In the genomic region with DNA sequence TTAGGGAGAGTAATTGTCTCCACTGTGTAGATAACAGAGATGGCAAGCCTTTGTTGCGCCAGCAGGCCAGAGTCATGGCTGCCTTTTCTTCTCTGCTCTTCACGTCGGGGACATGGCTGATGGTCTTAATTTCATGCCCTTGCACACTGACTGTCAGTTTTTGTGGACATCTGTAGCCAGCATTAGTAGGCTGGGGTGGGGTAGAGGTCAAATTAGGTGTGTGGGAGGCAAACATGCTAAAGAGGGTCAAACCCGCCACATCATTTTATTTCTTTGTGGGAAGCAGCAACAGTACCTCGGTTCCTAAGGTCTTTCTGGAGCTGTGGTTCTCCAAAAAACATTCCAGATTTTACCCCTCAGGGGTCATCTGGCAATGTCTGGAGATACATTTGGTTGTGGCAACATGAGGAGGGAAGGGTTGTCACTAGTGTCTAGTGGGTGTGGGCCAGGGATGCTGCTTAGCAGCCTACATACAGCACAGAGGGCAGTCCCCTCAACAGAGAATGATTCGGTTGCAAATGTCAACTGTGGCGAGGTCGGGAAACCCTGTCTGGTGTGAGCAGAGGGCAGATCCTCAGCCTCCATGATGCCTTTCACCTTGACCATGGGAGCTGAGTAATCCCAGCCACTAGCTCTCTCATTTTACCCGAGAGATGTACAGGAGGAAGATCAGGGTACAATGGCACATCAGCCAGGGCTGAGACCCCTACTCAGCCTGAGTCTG, we compare ENCODE assay signal across 22 cellular contexts. TPM values are rescaled to one million over a fixed set of nuclear protein-coding genes. Genes with fewer than 3 reads are reported as not detected.
DNase-seq lines count a peak whose midpoint lies in the region; ATAC-seq, FAIRE-seq and TF ChIP-seq lines count a peak whose summit lies in the region.
"Had no signal": no experiment of that assay in that cellular context is flagged by ENCODE, and none has a peak within 500 bp of the region (broad histone marks: within the 10 kb centered on the region; RNA-seq: fewer than 3 reads in every experiment).

No MANE protein-coding gene starts in this region.

- no peaks in the 10 kb centered on the region for H3K9me3 ChIP-seq in CD8-positive, alpha-beta memory T cell (ENCODE audit: low read length)
- H3K9me3 ChIP-seq in hepatocyte (ENCODE audit: low read depth), result no peaks in the 10 kb centered on the region

- CTCF ChIA-PET in activated CD8-positive, alpha-beta memory T cell treated with anti-CD3 and anti-CD28 coated beads, Interleukin-2, amount 10 ng/mL, durations not matched to agents 7 days and 5 days (lab: Charles Lee), result interaction anchor here (0.9 kb wide), 1 partner anchor 46 kb away, joined by 3 read pairs; no protein-coding TSS in a partner anchor
- CTCF ChIA-PET in CD8-positive, alpha-beta memory T cell (lab: Charles Lee), result interaction anchor here (1.7 kb wide), 1 partner anchor 8 kb away, joined by 4 read pairs; no protein-coding TSS in a partner anchor

- H3K27me3 Mint-ChIP-seq in activated CD8-positive, alpha-beta memory T cell treated with anti-CD3 and anti-CD28 coated beads, Interleukin-2, amount 10 ng/mL, durations not matched to agents 7 days and 5 days, result no peaks in the 10 kb centered on the region
- H3K27me3 Mint-ChIP-seq in CD8-positive, alpha-beta memory T cell, result no peaks in the 10 kb centered on the region
- H3K27me3 Mint-ChIP-seq in activated naive CD8-positive, alpha-beta T cell treated with anti-CD3 and anti-CD28 coated beads, Interleukin-2, amount 50 U/mL, for 24 hours, result no peaks in the 10 kb centered on the region
- H3K27me3 Mint-ChIP-seq in stimulated activated memory B cell treated with anti-CD40 and anti-IgM and Interleukin-4, amounts not matched to agents 10 μg/mL and 1 μg/mL and 100 μg/mL, for 72 hours, result no peaks in the 10 kb centered on the region

- no peak for FAIRE-seq in RCC 7860 (lab: Jason Lieb, UNC)
- FAIRE-seq: small intestine had no signal

- peak; percentile 62 for DNase-seq in activated CD8-positive, alpha-beta memory T cell treated with anti-CD3 and anti-CD28 coated beads for 24 hours
- no peak for DNase-seq in activated CD8-positive, alpha-beta memory T cell treated with anti-CD3 and anti-CD28 coated beads, Interleukin-2, amount 10 ng/mL, durations not matched to agents 7 days and 5 days
- no peak for DNase-seq in CD8-positive, alpha-beta memory T cell
- peak; percentile 67 for DNase-seq in activated naive CD8-positive, alpha-beta T cell treated with anti-CD3 and anti-CD28 coated beads, Interleukin-2, amount 50 U/mL, for 24 hours
- DNase-seq in hepatocyte (ENCODE audit: low spot score), result no peak
- no peak for DNase-seq in NCI-H1694 treated with DMSO at 0.1 percent for 48 hours (lab: John Stamatoyannopoulos, UW)
- no peak for DNase-seq in RCC 7860 (ENCODE audit: low spot score)
- DNase-seq: activated effector memory CD4-positive, alpha-beta T cell treated with Interleukin-2 at 50 U/mL for 16 hours; cortex of kidney; GDM1; glutamatergic neuron; GOT3; NCI-H1105 treated with DMSO at 0.1 percent for 48 hours; NCI-H510A; NK-92 treated with Interleukin-12 subunit alpha and Interleukin-12 subunit beta, amount 100 ng/mL, for 24 hours; small intestine; stimulated activated CD4-positive, alpha-beta T cell treated with anti-CD3 and anti-CD28 coated beads, Interleukin-2, amount 100 ng/mL, for 48 hours had no signal

- H3K27me3 ChIP-seq in CD8-positive, alpha-beta memory T cell (ENCODE audit: insufficient read depth, low read length, poor library complexity, severe bottlenecking), result no peaks in the 10 kb centered on the region
- H3K27me3 ChIP-seq in hepatocyte, result no peaks in the 10 kb centered on the region

- H3K4me3 Mint-ChIP-seq in activated CD8-positive, alpha-beta memory T cell treated with anti-CD3 and anti-CD28 coated beads, Interleukin-2, amount 10 ng/mL, durations not matched to agents 7 days and 5 days, result no peak overlapping the region
- peak overlapping the region in 6 of 7 donors; percentile 41 to 63 (median 48) for H3K4me3 Mint-ChIP-seq in CD8-positive, alpha-beta memory T cell
- peak overlapping the region; percentile 19 for H3K4me3 Mint-ChIP-seq in activated naive CD8-positive, alpha-beta T cell treated with anti-CD3 and anti-CD28 coated beads, Interleukin-2, amount 50 U/mL, for 24 hours
- H3K4me3 Mint-ChIP-seq in stimulated activated memory B cell treated with anti-CD40 and anti-IgM and Interleukin-4, amounts not matched to agents 10 μg/mL and 1 μg/mL and 100 μg/mL, for 72 hours, result no peak overlapping the region
- H3K4me3 Mint-ChIP-seq: type B pancreatic cell had no signal

- no peaks in the 10 kb centered on the region for H3K9me3 Mint-ChIP-seq in activated CD8-positive, alpha-beta memory T cell treated with anti-CD3 and anti-CD28 coated beads, Interleukin-2, amount 10 ng/mL, durations not matched to agents 7 days and 5 days (ENCODE audit: low read depth)
- no peaks in the 10 kb centered on the region for H3K9me3 Mint-ChIP-seq in CD8-positive, alpha-beta memory T cell
- peaks cover 4% of the 10 kb centered on the region for H3K9me3 Mint-ChIP-seq in activated naive CD8-positive, alpha-beta T cell treated with anti-CD3 and anti-CD28 coated beads, Interleukin-2, amount 50 U/mL, for 24 hours
- peaks cover 4% of the 10 kb centered on the region for H3K9me3 Mint-ChIP-seq in stimulated activated memory B cell treated with anti-CD40 and anti-IgM and Interleukin-4, amounts not matched to agents 10 μg/mL and 1 μg/mL and 100 μg/mL, for 72 hours
- H3K9me3 Mint-ChIP-seq: type B pancreatic cell had no signal

- 96% methylated on average over 9 of the region's 9 CpGs for WGBS in hepatocyte (ENCODE audit: low lambda C conversion rate, missing lambda C conversion rate)

- peaks cover 33% of the 10 kb centered on the region for H3K36me3 Mint-ChIP-seq in activated CD8-positive, alpha-beta memory T cell treated with anti-CD3 and anti-CD28 coated beads, Interleukin-2, amount 10 ng/mL, durations not matched to agents 7 days and 5 days
- peaks cover 9 to 62% (median 23%) of the 10 kb centered on the region in 3 donors for H3K36me3 Mint-ChIP-seq in CD8-positive, alpha-beta memory T cell
- peaks cover 6% of the 10 kb centered on the region for H3K36me3 Mint-ChIP-seq in activated naive CD8-positive, alpha-beta T cell treated with anti-CD3 and anti-CD28 coated beads, Interleukin-2, amount 50 U/mL, for 24 hours (ENCODE audit: low read depth)
- peaks cover 59% of the 10 kb centered on the region for H3K36me3 Mint-ChIP-seq in stimulated activated memory B cell treated with anti-CD40 and anti-IgM and Interleukin-4, amounts not matched to agents 10 μg/mL and 1 μg/mL and 100 μg/mL, for 72 hours
- H3K36me3 Mint-ChIP-seq: type B pancreatic cell had no signal

- peaks cover 79% of the 10 kb centered on the region for H3K4me1 Mint-ChIP-seq in activated CD8-positive, alpha-beta memory T cell treated with anti-CD3 and anti-CD28 coated beads, Interleukin-2, amount 10 ng/mL, durations not matched to agents 7 days and 5 days
- peaks cover 90 to 100% (median 99%) of the 10 kb centered on the region in 3 donors for H3K4me1 Mint-ChIP-seq in CD8-positive, alpha-beta memory T cell
- H3K4me1 Mint-ChIP-seq in activated naive CD8-positive, alpha-beta T cell treated with anti-CD3 and anti-CD28 coated beads, Interleukin-2, amount 50 U/mL, for 24 hours, result peaks cover 93% of the 10 kb centered on the region
- peaks cover 73% of the 10 kb centered on the region for H3K4me1 Mint-ChIP-seq in stimulated activated memory B cell treated with anti-CD40 and anti-IgM and Interleukin-4, amounts not matched to agents 10 μg/mL and 1 μg/mL and 100 μg/mL, for 72 hours

- no peak for ATAC-seq in activated CD8-positive, alpha-beta memory T cell treated with anti-CD3 and anti-CD28 coated beads, Interleukin-2, amount 10 ng/mL, durations not matched to agents 7 days and 5 days
- ATAC-seq in activated naive CD8-positive, alpha-beta T cell treated with anti-CD3 and anti-CD28 coated beads, Interleukin-2, amount 50 U/mL, for 24 hours, result peak; percentile 89
- peak; percentile 72 for ATAC-seq in stimulated activated memory B cell treated with anti-CD40 and anti-IgM and Interleukin-4, amounts not matched to agents 10 μg/mL and 1 μg/mL and 100 μg/mL, for 72 hours
- ATAC-seq: Panc1 had no signal

- no peaks in the 10 kb centered on the region for H3K9me2 ChIP-seq in hepatocyte (replicated peaks; ENCODE audit: insufficient read depth)

- no peaks in the 10 kb centered on the region for H4K20me1 ChIP-seq in hepatocyte (ENCODE audit: insufficient read depth, poor library complexity, severe bottlenecking)

- no peak overlapping the region for H3K4me3 ChIP-seq in CD8-positive, alpha-beta memory T cell (ENCODE audit: low read length)
- H3K4me3 ChIP-seq in hepatocyte, result no peak overlapping the region

- H3K4me2 ChIP-seq in hepatocyte, result no peak overlapping the region

- H3K27ac ChIP-seq in CD8-positive, alpha-beta memory T cell (ENCODE audit: low read depth, low read length), result no peak overlapping the region
- no peak overlapping the region for H3K27ac ChIP-seq in hepatocyte
- H3K27ac ChIP-seq: C4-2B, VCaP had no signal

- peaks cover 98% of the 10 kb centered on the region for H3K4me1 ChIP-seq in CD8-positive, alpha-beta memory T cell (ENCODE audit: insufficient read depth, low read length)
- H3K4me1 ChIP-seq in hepatocyte (ENCODE audit: insufficient read depth), result no peaks in the 10 kb centered on the region

- peaks cover 9% of the 10 kb centered on the region for H3K36me3 ChIP-seq in CD8-positive, alpha-beta memory T cell (ENCODE audit: insufficient read depth, low read length)
- no peaks in the 10 kb centered on the region for H3K36me3 ChIP-seq in hepatocyte (replicated peaks; ENCODE audit: insufficient read depth, low read depth)

- H2AFZ ChIP-seq in hepatocyte, result no peak overlapping the region

- TF ChIP-seq CTCF in hepatocyte (IDR thresholded peaks at IDR 0.05; ENCODE audit: poor library complexity), result no peak

- POLR2A ChIA-PET in CD8-positive, alpha-beta memory T cell (lab: Charles Lee), result interaction anchor here (1.0 kb wide), 1 partner anchor 14 kb away, joined by 3 read pairs; no protein-coding TSS in a partner anchor

- H3K79me2 ChIP-seq in hepatocyte, result no peaks in the 10 kb centered on the region

- no peak overlapping the region for H3K27ac Mint-ChIP-seq in activated CD8-positive, alpha-beta memory T cell treated with anti-CD3 and anti-CD28 coated beads, Interleukin-2, amount 10 ng/mL, durations not matched to agents 7 days and 5 days
- peak overlapping the region; percentile 68 to 96 (median 89) for H3K27ac Mint-ChIP-seq in CD8-positive, alpha-beta memory T cell
- peak overlapping the region; percentile 85 for H3K27ac Mint-ChIP-seq in activated naive CD8-positive, alpha-beta T cell treated with anti-CD3 and anti-CD28 coated beads, Interleukin-2, amount 50 U/mL, for 24 hours
- H3K27ac Mint-ChIP-seq in stimulated activated memory B cell treated with anti-CD40 and anti-IgM and Interleukin-4, amounts not matched to agents 10 μg/mL and 1 μg/mL and 100 μg/mL, for 72 hours, result peak overlapping the region; percentile 79
- H3K27ac Mint-ChIP-seq: type B pancreatic cell had no signal

RNA-seq across cellular contexts. Expression of a gene that starts 14.7 kb away (rescaled TPM):
- 10 to 100 TPM; 23.3 to 35.3 TPM for total RNA-seq in activated CD8-positive, alpha-beta memory T cell treated with anti-CD3 and anti-CD28 coated beads, Interleukin-2, amount 10 ng/mL, durations not matched to agents 7 days and 5 days
- 10 to 100 TPM; 40.3 to 41.5 TPM for total RNA-seq in CD8-positive, alpha-beta memory T cell
- 22.0 TPM for polyA plus RNA-seq in CD8-positive, alpha-beta memory T cell
- total RNA-seq in hepatocyte, result 10.9 and 16.7 TPM in 2 replicates
- 8.5 and 14.4 TPM in 2 replicates for polyA plus RNA-seq in hepatocyte

Comparison
In these comparisons a context has a peak if more than half of its experiments do, and no peak if none do; other contexts are left out.
1. DNase-seq: peak in activated CD8-positive, alpha-beta memory T cell treated with anti-CD3 and anti-CD28 coated beads for 24 hours (single experiment) and activated naive CD8-positive, alpha-beta T cell treated with anti-CD3 and anti-CD28 coated beads, Interleukin-2, amount 50 U/mL, for 24 hours (single experiment); none in activated CD8-positive, alpha-beta memory T cell treated with anti-CD3 and anti-CD28 coated beads, Interleukin-2, amount 10 ng/mL, durations not matched to agents 7 days and 5 days (single experiment), CD8-positive, alpha-beta memory T cell (0 of 5), hepatocyte (single experiment), NCI-H1694 treated with DMSO at 0.1 percent for 48 hours (single experiment) and RCC 7860 (single experiment).
2. H3K4me3 Mint-ChIP-seq: peak in CD8-positive, alpha-beta memory T cell (6 of 7) and activated naive CD8-positive, alpha-beta T cell treated with anti-CD3 and anti-CD28 coated beads, Interleukin-2, amount 50 U/mL, for 24 hours (single experiment); none in activated CD8-positive, alpha-beta memory T cell treated with anti-CD3 and anti-CD28 coated beads, Interleukin-2, amount 10 ng/mL, durations not matched to agents 7 days and 5 days (single experiment) and stimulated activated memory B cell treated with anti-CD40 and anti-IgM and Interleukin-4, amounts not matched to agents 10 μg/mL and 1 μg/mL and 100 μg/mL, for 72 hours (single experiment).